In genomic region chr11:5923427-5923776, GRCh38 we compare ENCODE assay signal across 16 cellular contexts. TPM values are rescaled to one million over a fixed set of nuclear protein-coding genes. Genes with fewer than 3 reads are reported as not detected.
DNase-seq lines count a peak whose midpoint lies in the region; ATAC-seq lines count a peak whose summit lies in the region.
"Had no signal": no experiment of that assay in that cellular context is flagged by ENCODE, and none has a peak within 500 bp of the region (broad histone marks: within the 10 kb centered on the region; RNA-seq: fewer than 3 reads in every experiment).

No MANE protein-coding gene starts in this region.

- H3K36me3 ChIP-seq in CD4-positive, alpha-beta memory T cell (ENCODE audit: insufficient read depth, low read length), result no peaks in the 10 kb centered on the region
- H3K36me3 ChIP-seq: SJSA1 had no signal

- no peaks in the 10 kb centered on the region for H3K27me3 Mint-ChIP-seq in CD4-positive, alpha-beta memory T cell
- H3K27me3 Mint-ChIP-seq in T-helper 2 cell treated with Interferon-gamma antibody and Interleukin-4, amounts not matched to agents 5 μg/mL and 100 μg/mL, for 36 hours (ENCODE audit: low read depth), result no peaks in the 10 kb centered on the region
- H3K27me3 Mint-ChIP-seq: activated T-cell treated with anti-CD3 and anti-CD28 coated beads, Interleukin-2, amount 50 U/mL, for 24 hours had no signal

- H3K4me3 Mint-ChIP-seq in CD4-positive, alpha-beta memory T cell, result no peak overlapping the region
- no peak overlapping the region for H3K4me3 Mint-ChIP-seq in T-helper 2 cell treated with Interferon-gamma antibody and Interleukin-4, amounts not matched to agents 5 μg/mL and 100 μg/mL, for 36 hours
- H3K4me3 Mint-ChIP-seq: activated T-cell treated with anti-CD3 and anti-CD28 coated beads, Interleukin-2, amount 50 U/mL, for 24 hours had no signal

- CTCF ChIA-PET in CD4-positive, alpha-beta memory T cell (lab: Charles Lee; ENCODE audit: partially characterized antibody), result no interaction called here

- H3K27ac ChIP-seq in CD4-positive, alpha-beta memory T cell (ENCODE audit: low read depth, low read length), result no peak overlapping the region
- H3K27ac ChIP-seq: SJSA1 had no signal

- peaks cover 6 to 28% (median 14%) of the 10 kb centered on the region in 8 donors for H3K9me3 Mint-ChIP-seq in CD4-positive, alpha-beta memory T cell
- peaks cover 8% of the 10 kb centered on the region for H3K9me3 Mint-ChIP-seq in T-helper 2 cell treated with Interferon-gamma antibody and Interleukin-4, amounts not matched to agents 5 μg/mL and 100 μg/mL, for 36 hours

- no peak overlapping the region for H3K27ac Mint-ChIP-seq in CD4-positive, alpha-beta memory T cell
- H3K27ac Mint-ChIP-seq in T-helper 2 cell treated with Interferon-gamma antibody and Interleukin-4, amounts not matched to agents 5 μg/mL and 100 μg/mL, for 36 hours, result no peak overlapping the region
- H3K27ac Mint-ChIP-seq: activated T-cell treated with anti-CD3 and anti-CD28 coated beads, Interleukin-2, amount 50 U/mL, for 24 hours had no signal

- H3K4me1 ChIP-seq in CD4-positive, alpha-beta memory T cell (ENCODE audit: insufficient read depth, low read length), result no peaks in the 10 kb centered on the region
- H3K4me1 ChIP-seq: SJSA1 had no signal

- no peaks in the 10 kb centered on the region for H3K27me3 ChIP-seq in CD4-positive, alpha-beta memory T cell (ENCODE audit: insufficient read depth, low read length)
- H3K27me3 ChIP-seq: SJSA1 had no signal

- intact Hi-C loops in CD4-positive, alpha-beta memory T cell (cut with micrococcal nuclease), result no loop called here

- H3K4me3 ChIP-seq in CD4-positive, alpha-beta memory T cell (ENCODE audit: low read length in 2 of 2), result no peak overlapping the region
- H3K4me3 ChIP-seq: SJSA1 had no signal

- H3K9me3 ChIP-seq in CD4-positive, alpha-beta memory T cell (ENCODE audit: control insufficient read depth in 1 of 2, low read length in 2 of 2), result no peaks in the 10 kb centered on the region
- H3K9me3 ChIP-seq: SJSA1 had no signal

- H3K4me1 Mint-ChIP-seq in CD4-positive, alpha-beta memory T cell, result no peaks in the 10 kb centered on the region
- H3K4me1 Mint-ChIP-seq in T-helper 2 cell treated with Interferon-gamma antibody and Interleukin-4, amounts not matched to agents 5 μg/mL and 100 μg/mL, for 36 hours (ENCODE audit: low read depth), result no peaks in the 10 kb centered on the region

- no peak for DNase-seq in CD4-positive, alpha-beta memory T cell
- no peak for DNase-seq in 8988T
- no peak for DNase-seq in GOT3 (lab: John Stamatoyannopoulos, UW)
- DNase-seq in T-helper 2 cell treated with Interferon-gamma antibody and Interleukin-4, amounts not matched to agents 5 μg/mL and 100 μg/mL, for 36 hours (ENCODE audit: low spot score), result no peak
- DNase-seq: activated T-cell treated with anti-CD3 and anti-CD28 coated beads, Interleukin-2, amount 50 U/mL, for 24 hours; KG1; NCI-H2029; NK-92 treated with Interleukin-12 subunit alpha and Interleukin-12 subunit beta, amount 100 ng/mL, for 24 hours had no signal

- H3K36me3 Mint-ChIP-seq in CD4-positive, alpha-beta memory T cell, result no peaks in the 10 kb centered on the region
- H3K36me3 Mint-ChIP-seq in T-helper 2 cell treated with Interferon-gamma antibody and Interleukin-4, amounts not matched to agents 5 μg/mL and 100 μg/mL, for 36 hours (ENCODE audit: low read depth), result no peaks in the 10 kb centered on the region

- POLR2A ChIA-PET in CD4-positive, alpha-beta memory T cell (lab: Charles Lee; ENCODE audit: partially characterized antibody), result no interaction called here

- ATAC-seq in GM18520 (IDR thresholded peaks at IDR 0.05; ENCODE audit: unreplicated experiment), result peak; percentile 46
- peak; percentile 53 for ATAC-seq in GM21367 (IDR thresholded peaks at IDR 0.05; ENCODE audit: unreplicated experiment)
- peak; percentile 41 for ATAC-seq in HG02870 (IDR thresholded peaks at IDR 0.05; ENCODE audit: unreplicated experiment)
- ATAC-seq in HG03469 (IDR thresholded peaks at IDR 0.05; ENCODE audit: unreplicated experiment), result peak; percentile 20

RNA-seq across cellular contexts. Expression of gene OR56A3, which starts 18.6 kb away (rescaled TPM):
- not detected for total RNA-seq in CD4-positive, alpha-beta memory T cell
- polyA plus RNA-seq in CD4-positive, alpha-beta memory T cell, result not detected
- total RNA-seq: fibroblast of villous mesenchyme, kidney epithelial cell, myocyte, SJSA1 had no signal

RNA-seq across cellular contexts. Expression of gene OR52E5, which starts 30.4 kb away (rescaled TPM):
- not detected for total RNA-seq in CD4-positive, alpha-beta memory T cell
- not detected for polyA plus RNA-seq in CD4-positive, alpha-beta memory T cell
- total RNA-seq: fibroblast of villous mesenchyme, kidney epithelial cell, myocyte, SJSA1 had no signal

RNA-seq across cellular contexts. Expression of gene OR52E4, which starts 43.0 kb away (rescaled TPM):
- not detected for total RNA-seq in CD4-positive, alpha-beta memory T cell
- polyA plus RNA-seq in CD4-positive, alpha-beta memory T cell, result not detected
- total RNA-seq: fibroblast of villous mesenchyme, kidney epithelial cell, myocyte, SJSA1 had no signal

RNA-seq across cellular contexts. Expression of gene OR56A5, which starts 44.9 kb away (rescaled TPM):
- total RNA-seq in CD4-positive, alpha-beta memory T cell, result not detected
- polyA plus RNA-seq in CD4-positive, alpha-beta memory T cell, result not detected
- total RNA-seq: fibroblast of villous mesenchyme, kidney epithelial cell, myocyte, SJSA1 had no signal
